8 cellular contexts compared by ENCODE assay signal in genomic region chr7:80078159-80078731, GRCh38. TPM values are rescaled to one million over a fixed set of nuclear protein-coding genes. Genes with fewer than 3 reads are reported as not detected.
DNase-seq lines count a peak whose midpoint lies in the region; ATAC-seq lines count a peak whose summit lies in the region.

No MANE protein-coding gene starts in this region.

- H3K4me1 ChIP-seq in CD4-positive, CD25-positive, alpha-beta regulatory T cell (ENCODE audit: control insufficient read depth, insufficient read depth, low read length, poor library complexity, severe bottlenecking), result no peaks in the 10 kb centered on the region

- DNase-seq in CD4-positive, CD25-positive, alpha-beta regulatory T cell, result peak in 1 of 3 donors; percentile 4
- DNase-seq in LHCN-M2 (ENCODE audit: low read depth) (peak; percentile 76), memory B cell (ENCODE audit: low spot score in 2 of 2) (no peak), iPS-NIHi7 (ENCODE audit: extremely low spot score) (no peak)
- peak; percentile 29 for DNase-seq in activated naive CD8-positive, alpha-beta T cell treated with anti-CD3 and anti-CD28 coated beads, Interleukin-2, amount 50 U/mL, for 24 hours
- DNase-seq in NK-92 treated with Interleukin-12 subunit alpha and Interleukin-12 subunit beta, amount 100 ng/mL, for 24 hours (lab: John Stamatoyannopoulos, UW), result no peak

- peak overlapping the region in 3 of 4 donors; percentile 12 to 63 (median 60) for H3K4me3 Mint-ChIP-seq in CD4-positive, CD25-positive, alpha-beta regulatory T cell
- peak overlapping the region; percentile 66 for H3K4me3 Mint-ChIP-seq in activated naive CD8-positive, alpha-beta T cell treated with anti-CD3 and anti-CD28 coated beads, Interleukin-2, amount 50 U/mL, for 24 hours
- peak overlapping the region; percentile 67 for H3K4me3 Mint-ChIP-seq in memory B cell

- H3K27ac Mint-ChIP-seq in CD4-positive, CD25-positive, alpha-beta regulatory T cell, result peak overlapping the region in 2 of 3 donors; percentile 3 to 22
- peak overlapping the region; percentile 86 for H3K27ac Mint-ChIP-seq in activated naive CD8-positive, alpha-beta T cell treated with anti-CD3 and anti-CD28 coated beads, Interleukin-2, amount 50 U/mL, for 24 hours
- H3K27ac Mint-ChIP-seq in memory B cell, result no peak overlapping the region

- H3K27ac ChIP-seq in CD4-positive, CD25-positive, alpha-beta regulatory T cell (ENCODE audit: insufficient read depth, low read length, poor library complexity, severe bottlenecking), result no peak overlapping the region

- H3K9me3 ChIP-seq in CD4-positive, CD25-positive, alpha-beta regulatory T cell (ENCODE audit: control insufficient read depth in 2 of 2, low read length in 2 of 2), result no peaks in the 10 kb centered on the region

- no peaks in the 10 kb centered on the region for H3K27me3 ChIP-seq in CD4-positive, CD25-positive, alpha-beta regulatory T cell (ENCODE audit: control insufficient read depth, insufficient read depth, low read length)

- no peaks in the 10 kb centered on the region for H3K36me3 ChIP-seq in CD4-positive, CD25-positive, alpha-beta regulatory T cell (ENCODE audit: control insufficient read depth, insufficient read depth, low read length)

- H3K4me3 ChIP-seq in CD4-positive, CD25-positive, alpha-beta regulatory T cell (ENCODE audit: low read depth, low read length), result peak overlapping the region; percentile 49

- ATAC-seq in CD4-positive, CD25-positive, alpha-beta regulatory T cell (ENCODE audit: low read depth in 2 of 2), result peak in 1 of 2 donors; percentile 37
- ATAC-seq in activated naive CD8-positive, alpha-beta T cell treated with anti-CD3 and anti-CD28 coated beads, Interleukin-2, amount 50 U/mL, for 24 hours, result peak; percentile 93
- ATAC-seq in memory B cell (ENCODE audit: low read depth) (no peak), HG02588 (IDR thresholded peaks at IDR 0.05; ENCODE audit: unreplicated experiment) (no peak), HG02678 (IDR thresholded peaks at IDR 0.05; ENCODE audit: unreplicated experiment) (no peak)

- H3K36me3 Mint-ChIP-seq in CD4-positive, CD25-positive, alpha-beta regulatory T cell, result no peaks in the 10 kb centered on the region
- H3K36me3 Mint-ChIP-seq in activated naive CD8-positive, alpha-beta T cell treated with anti-CD3 and anti-CD28 coated beads, Interleukin-2, amount 50 U/mL, for 24 hours (ENCODE audit: low read depth), result no peaks in the 10 kb centered on the region
- no peaks in the 10 kb centered on the region for H3K36me3 Mint-ChIP-seq in memory B cell

- H3K9me3 Mint-ChIP-seq in CD4-positive, CD25-positive, alpha-beta regulatory T cell, result peaks cover 0 to 13% (median 3%) of the 10 kb centered on the region in 7 donors
- peaks cover 4% of the 10 kb centered on the region for H3K9me3 Mint-ChIP-seq in activated naive CD8-positive, alpha-beta T cell treated with anti-CD3 and anti-CD28 coated beads, Interleukin-2, amount 50 U/mL, for 24 hours
- peaks cover 3% of the 10 kb centered on the region for H3K9me3 Mint-ChIP-seq in memory B cell

- no peaks in the 10 kb centered on the region for H3K27me3 Mint-ChIP-seq in CD4-positive, CD25-positive, alpha-beta regulatory T cell
- no peaks in the 10 kb centered on the region for H3K27me3 Mint-ChIP-seq in activated naive CD8-positive, alpha-beta T cell treated with anti-CD3 and anti-CD28 coated beads, Interleukin-2, amount 50 U/mL, for 24 hours
- no peaks in the 10 kb centered on the region for H3K27me3 Mint-ChIP-seq in memory B cell

- H3K4me1 Mint-ChIP-seq in CD4-positive, CD25-positive, alpha-beta regulatory T cell, result peaks cover 0 to 8% (median 5%) of the 10 kb centered on the region in 4 donors
- peaks cover 25% of the 10 kb centered on the region for H3K4me1 Mint-ChIP-seq in activated naive CD8-positive, alpha-beta T cell treated with anti-CD3 and anti-CD28 coated beads, Interleukin-2, amount 50 U/mL, for 24 hours
- peaks cover 5% of the 10 kb centered on the region for H3K4me1 Mint-ChIP-seq in memory B cell

RNA-seq across cellular contexts. Expression of gene GNAI1, which starts 56.4 kb away (rescaled TPM):
- 1.2 TPM for total RNA-seq in CD4-positive, CD25-positive, alpha-beta regulatory T cell
- 1 to 10 TPM in 1 of 4 donors, under 1 TPM in 2, not detected in 1; 0.27 to 1.6 (median 0.99) TPM for polyA plus RNA-seq in CD4-positive, CD25-positive, alpha-beta regulatory T cell
- 84.0 and 95.9 TPM in 2 replicates for total RNA-seq in LHCN-M2 (2014; rRNA removed)
- polyA plus RNA-seq in LHCN-M2 (2012), result 36.7 TPM

Comparison
In these comparisons a context has a peak if more than half of its experiments do, and no peak if none do; other contexts are left out.
1. DNase-seq: peak in LHCN-M2 (single experiment) and activated naive CD8-positive, alpha-beta T cell treated with anti-CD3 and anti-CD28 coated beads, Interleukin-2, amount 50 U/mL, for 24 hours (single experiment); none in memory B cell (0 of 2), iPS-NIHi7 (single experiment) and NK-92 treated with Interleukin-12 subunit alpha and Interleukin-12 subunit beta, amount 100 ng/mL, for 24 hours (single experiment).
2. RNA of gene GNAI1, which starts 56.4 kb away (total RNA-seq): 84.0 to 95.9 TPM in LHCN-M2; 1.2 TPM in CD4-positive, CD25-positive, alpha-beta regulatory T cell (single experiment); every median in the first group is over 10 times any median in the second.
3. Peak in every context shown above with its lines, with median percentiles within 50 percentile points of each other: H3K4me3 Mint-ChIP-seq.